13 cellular contexts compared by ENCODE assay signal in the genomic region with DNA sequence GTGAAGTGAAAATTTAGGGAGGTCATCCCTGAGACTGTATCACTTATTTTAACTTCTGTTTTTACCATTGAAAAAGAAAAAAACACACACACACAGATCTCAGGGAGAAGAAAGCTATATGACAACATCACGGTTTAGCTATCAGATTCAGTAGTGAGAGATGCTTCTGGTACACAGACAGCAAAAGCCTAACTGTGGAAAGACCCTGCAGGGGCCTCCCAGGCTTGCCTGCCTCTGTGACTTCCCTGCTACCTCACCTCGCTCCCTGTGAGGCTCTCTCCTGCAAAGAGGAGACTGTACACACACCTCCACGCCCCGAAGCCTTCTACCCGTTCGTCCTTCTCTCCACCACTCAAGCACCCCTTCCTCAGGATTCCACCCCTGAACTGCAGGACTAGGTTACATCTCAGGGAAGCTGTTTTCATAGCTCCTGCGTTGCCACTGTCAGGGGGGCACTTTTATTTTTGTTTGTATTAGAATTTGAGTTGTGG.
DNase-seq lines count a peak whose midpoint lies in the region; ATAC-seq and FAIRE-seq lines count a peak whose summit lies in the region.
"Had no signal": no experiment of that assay in that cellular context is flagged by ENCODE, and none has a peak within 500 bp of the region (broad histone marks: within the 10 kb centered on the region; RNA-seq: fewer than 3 reads in every experiment).

No MANE protein-coding gene starts in this region.

- POLR2A ChIA-PET in activated CD4-positive, alpha-beta T cell treated with anti-CD3 and anti-CD28 coated beads for 36 hours (lab: Charles Lee), result no interaction called here
- POLR2A ChIA-PET in activated naive CD8-positive, alpha-beta T cell treated with anti-CD3 and anti-CD28 coated beads, Interleukin-2, amount 10 ng/mL, durations not matched to agents 7 days and 5 days (lab: Charles Lee), result interaction anchor here (1.3 kb wide), 1 partner anchor 162 kb away, joined by 3 read pairs; the partner anchor contains the start of gene ZBTB14

- peak; percentile 50 for ATAC-seq in activated CD4-positive, alpha-beta T cell treated with anti-CD3 and anti-CD28 coated beads for 36 hours
- ATAC-seq in GM21786 (IDR thresholded peaks at IDR 0.05; ENCODE audit: unreplicated experiment) (peak; percentile 10), HG03571 (IDR thresholded peaks at IDR 0.05; ENCODE audit: unreplicated experiment) (no peak)
- ATAC-seq in activated naive CD8-positive, alpha-beta T cell treated with anti-CD3 and anti-CD28 coated beads, Interleukin-2, amount 10 ng/mL, durations not matched to agents 7 days and 5 days (ENCODE audit: low read depth), result no peak
- ATAC-seq in natural killer cell treated with Interleukin-12 subunit alpha and Interleukin-12 subunit beta and Interleukin-15 and Interleukin-18, amount 100 ng/mL, for 72 hours, result no peak

- CTCF ChIA-PET in activated CD4-positive, alpha-beta T cell treated with anti-CD3 and anti-CD28 coated beads for 36 hours (lab: Charles Lee), result interaction anchor here (0.6 to 1.4 kb wide), 4 partner anchors 10 to 634 kb away, joined by 3 to 4 read pairs (median 4); no protein-coding TSS in a partner anchor

- FAIRE-seq in urothelium cell line (lab: Jason Lieb, UNC), result no peak
- FAIRE-seq: small intestine had no signal

- peaks cover 25% of the 10 kb centered on the region for H3K4me1 Mint-ChIP-seq in activated CD4-positive, alpha-beta T cell treated with anti-CD3 and anti-CD28 coated beads for 36 hours
- H3K4me1 Mint-ChIP-seq in activated naive CD8-positive, alpha-beta T cell treated with anti-CD3 and anti-CD28 coated beads, Interleukin-2, amount 10 ng/mL, durations not matched to agents 7 days and 5 days, result peaks cover 6% of the 10 kb centered on the region
- H3K4me1 Mint-ChIP-seq in natural killer cell treated with Interleukin-12 subunit alpha and Interleukin-12 subunit beta and Interleukin-15 and Interleukin-18, amount 100 ng/mL, for 72 hours (ENCODE audit: low read depth in 2 of 2), result peaks cover 10 to 16% of the 10 kb centered on the region in 2 donors

- H3K27me3 Mint-ChIP-seq in activated CD4-positive, alpha-beta T cell treated with anti-CD3 and anti-CD28 coated beads for 36 hours, result no peaks in the 10 kb centered on the region
- no peaks in the 10 kb centered on the region for H3K27me3 Mint-ChIP-seq in activated naive CD8-positive, alpha-beta T cell treated with anti-CD3 and anti-CD28 coated beads, Interleukin-2, amount 10 ng/mL, durations not matched to agents 7 days and 5 days
- peaks cover 0 to 5% of the 10 kb centered on the region in 2 donors for H3K27me3 Mint-ChIP-seq in natural killer cell treated with Interleukin-12 subunit alpha and Interleukin-12 subunit beta and Interleukin-15 and Interleukin-18, amount 100 ng/mL, for 72 hours

- H3K4me3 Mint-ChIP-seq in activated CD4-positive, alpha-beta T cell treated with anti-CD3 and anti-CD28 coated beads for 36 hours, result peak overlapping the region; percentile 62
- H3K4me3 Mint-ChIP-seq in activated naive CD8-positive, alpha-beta T cell treated with anti-CD3 and anti-CD28 coated beads, Interleukin-2, amount 10 ng/mL, durations not matched to agents 7 days and 5 days, result peak overlapping the region; percentile 68
- H3K4me3 Mint-ChIP-seq in natural killer cell treated with Interleukin-12 subunit alpha and Interleukin-12 subunit beta and Interleukin-15 and Interleukin-18, amount 100 ng/mL, for 72 hours, result peak overlapping the region; percentile 70

- H3K9me3 Mint-ChIP-seq in activated CD4-positive, alpha-beta T cell treated with anti-CD3 and anti-CD28 coated beads for 36 hours (ENCODE audit: low read depth), result no peaks in the 10 kb centered on the region
- no peaks in the 10 kb centered on the region for H3K9me3 Mint-ChIP-seq in activated naive CD8-positive, alpha-beta T cell treated with anti-CD3 and anti-CD28 coated beads, Interleukin-2, amount 10 ng/mL, durations not matched to agents 7 days and 5 days
- no peaks in the 10 kb centered on the region for H3K9me3 Mint-ChIP-seq in natural killer cell treated with Interleukin-12 subunit alpha and Interleukin-12 subunit beta and Interleukin-15 and Interleukin-18, amount 100 ng/mL, for 72 hours

- intact Hi-C loops in activated CD4-positive, alpha-beta T cell treated with anti-CD3 and anti-CD28 coated beads for 36 hours (cut with DNase I, micrococcal nuclease), result loop anchor here (5.0 kb wide), 2 partner anchors 85 to 175 kb away; partner anchors contain the start of gene EPB41L3 (in 1 of the 2)

- peak overlapping the region; percentile 84 for H3K27ac Mint-ChIP-seq in activated CD4-positive, alpha-beta T cell treated with anti-CD3 and anti-CD28 coated beads for 36 hours
- H3K27ac Mint-ChIP-seq in activated naive CD8-positive, alpha-beta T cell treated with anti-CD3 and anti-CD28 coated beads, Interleukin-2, amount 10 ng/mL, durations not matched to agents 7 days and 5 days, result peak overlapping the region; percentile 85
- H3K27ac Mint-ChIP-seq in natural killer cell treated with Interleukin-12 subunit alpha and Interleukin-12 subunit beta and Interleukin-15 and Interleukin-18, amount 100 ng/mL, for 72 hours, result peak overlapping the region; percentile 36 to 85

- no peaks in the 10 kb centered on the region for H3K36me3 Mint-ChIP-seq in activated CD4-positive, alpha-beta T cell treated with anti-CD3 and anti-CD28 coated beads for 36 hours (ENCODE audit: low read depth)
- no peaks in the 10 kb centered on the region for H3K36me3 Mint-ChIP-seq in activated naive CD8-positive, alpha-beta T cell treated with anti-CD3 and anti-CD28 coated beads, Interleukin-2, amount 10 ng/mL, durations not matched to agents 7 days and 5 days
- no peaks in the 10 kb centered on the region for H3K36me3 Mint-ChIP-seq in natural killer cell treated with Interleukin-12 subunit alpha and Interleukin-12 subunit beta and Interleukin-15 and Interleukin-18, amount 100 ng/mL, for 72 hours

- DNase-seq in activated CD4-positive, alpha-beta T cell treated with anti-CD3 and anti-CD28 coated beads for 36 hours, result peak; percentile 21
- DNase-seq in activated CD4-positive, alpha-beta T cell treated with anti-CD3 and anti-CD28 coated beads for 48 hours, result no peak
- no peak for DNase-seq in activated naive CD8-positive, alpha-beta T cell treated with anti-CD3 and anti-CD28 coated beads, Interleukin-2, amount 10 ng/mL, durations not matched to agents 7 days and 5 days
- no peak for DNase-seq in natural killer cell treated with Interleukin-12 subunit alpha and Interleukin-12 subunit beta and Interleukin-15 and Interleukin-18, amount 100 ng/mL, for 72 hours (ENCODE audit: low spot score)
- no peak for DNase-seq in urothelium cell line (ENCODE audit: low spot score)
- DNase-seq in NCI-H187 treated with DMSO at 0.1 percent for 48 hours (lab: John Stamatoyannopoulos, UW), result no peak
- DNase-seq: dermis blood vessel endothelial cell, NCI-H1694 treated with DMSO at 0.1 percent for 48 hours, NCI-H524, small intestine, T-helper 9 cell had no signal

Comparison
In these comparisons a context has a peak if more than half of its experiments do, and no peak if none do; other contexts are left out.
1. ATAC-seq: peak in activated CD4-positive, alpha-beta T cell treated with anti-CD3 and anti-CD28 coated beads for 36 hours (single experiment) and GM21786 (single experiment); none in activated naive CD8-positive, alpha-beta T cell treated with anti-CD3 and anti-CD28 coated beads, Interleukin-2, amount 10 ng/mL, durations not matched to agents 7 days and 5 days (single experiment), natural killer cell treated with Interleukin-12 subunit alpha and Interleukin-12 subunit beta and Interleukin-15 and Interleukin-18, amount 100 ng/mL, for 72 hours (0 of 2) and HG03571 (single experiment).
2. Peak in every context shown above with its lines, with median percentiles within 50 percentile points of each other: H3K27ac Mint-ChIP-seq and H3K4me3 Mint-ChIP-seq.